Comparison of ENCODE assay signal across 8 cellular contexts in the genomic region with DNA sequence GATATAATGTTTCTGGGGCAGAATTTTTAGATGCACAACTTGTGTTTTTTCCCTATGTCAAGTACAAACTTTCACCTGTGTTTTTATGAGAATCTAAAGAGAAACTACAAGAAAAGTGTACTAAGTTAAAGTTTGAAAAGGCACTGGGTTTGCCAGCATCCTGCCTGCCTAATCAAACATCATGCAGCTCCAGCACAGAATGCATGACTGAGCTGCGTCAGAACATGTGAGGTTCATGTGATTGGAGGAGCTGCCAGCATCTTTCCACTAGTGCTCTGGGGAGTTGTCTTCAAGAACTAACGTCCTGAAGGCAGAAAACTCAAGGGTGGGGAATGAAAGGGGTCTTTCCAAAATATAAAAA. TPM values are rescaled to one million over a fixed set of nuclear protein-coding genes. Genes with fewer than 3 reads are reported as not detected.
DNase-seq lines count a peak whose midpoint lies in the region; ATAC-seq, FAIRE-seq and TF ChIP-seq lines count a peak whose summit lies in the region.

No MANE protein-coding gene starts in this region.

- H3K79me2 ChIP-seq in Loucy (ENCODE audit: insufficient read depth, low read length) = no peaks in the 10 kb centered on the region

- no peaks in the 10 kb centered on the region for H3F3A ChIP-seq in Loucy (ENCODE audit: low read depth)

- H3K36me3 ChIP-seq in Loucy (ENCODE audit: insufficient read depth, low read length) (no peaks in the 10 kb centered on the region), bronchial epithelial cell (ENCODE audit: control insufficient read depth, insufficient read depth, low read length) (no peaks in the 10 kb centered on the region), colonic mucosa (no peaks in the 10 kb centered on the region)

- peaks cover 2 to 5% of the 10 kb centered on the region in 2 donors for H3K4me1 Mint-ChIP-seq in immature natural killer cell

- H2AFZ ChIP-seq in Loucy (ENCODE audit: low read length) = peak overlapping the region; percentile 42; the same call in 1 of the 2 replicates

- H3K9me2 ChIP-seq in Loucy (replicated peaks; ENCODE audit: low read depth, low read length) = no peaks in the 10 kb centered on the region

- intact Hi-C loops in colonic mucosa (cut with DNase I) = no loop called here

- no peak overlapping the region for H3K4me3 Mint-ChIP-seq in immature natural killer cell

- FAIRE-seq in GM12891 (lab: Jason Lieb, UNC) (peak; percentile 87), bronchial epithelial cell (lab: Jason Lieb, UNC) (no peak)

- H3K4me1 ChIP-seq in Loucy (ENCODE audit: insufficient read depth, low read length, poor library complexity, severe bottlenecking) (peaks cover 19% of the 10 kb centered on the region), colonic mucosa (no peaks in the 10 kb centered on the region)

- no peak for TF ChIP-seq POLR2A in GM12891 (IDR thresholded peaks at IDR 0.05; ENCODE audit: low read depth, low read length)

- H3K4me2 ChIP-seq in Loucy (ENCODE audit: low read depth, low read length, poor library complexity, severe bottlenecking) = no peak overlapping the region

- H3K27me3 Mint-ChIP-seq in immature natural killer cell (ENCODE audit: low read depth in 3 of 3) = peaks cover 0 to 2% (median 0%) of the 10 kb centered on the region in 3 donors

- H3K36me3 Mint-ChIP-seq in immature natural killer cell = no peaks in the 10 kb centered on the region

- H4K20me1 ChIP-seq in Loucy (ENCODE audit: insufficient read depth, low read length, poor library complexity, severe bottlenecking) = no peaks in the 10 kb centered on the region

- H3K4me3 ChIP-seq in Loucy (ENCODE audit: low read length, poor library complexity, severe bottlenecking) (no peak overlapping the region), bronchial epithelial cell (ENCODE audit: low read depth, low read length) (no peak overlapping the region), colonic mucosa (no peak overlapping the region)

- H3K9me3 ChIP-seq in Loucy (ENCODE audit: insufficient read depth, low read depth, low read length) (no peaks in the 10 kb centered on the region), colonic mucosa (no peaks in the 10 kb centered on the region)

- H3K27ac Mint-ChIP-seq in immature natural killer cell = no peak overlapping the region

- no peaks in the 10 kb centered on the region for H3K27me3 ChIP-seq in Loucy (ENCODE audit: insufficient read depth, low read length, poor library complexity, severe bottlenecking)
- no peaks in the 10 kb centered on the region for H3K27me3 ChIP-seq in bronchial epithelial cell (ENCODE audit: control insufficient read depth, insufficient read depth, low read length)
- no peaks in the 10 kb centered on the region for H3K27me3 ChIP-seq in colonic mucosa

- TF ChIP-seq CTCF in Loucy (conservative IDR thresholded peaks at IDR 0.05; ENCODE audit: low read length) = no peak
- no peak for TF ChIP-seq CTCF in bronchial epithelial cell (IDR thresholded peaks at IDR 0.05; ENCODE audit: insufficient read depth, low read length, severe bottlenecking)
- no peak for TF ChIP-seq CTCF in colonic mucosa (IDR thresholded peaks at IDR 0.05)

- H3K9me3 Mint-ChIP-seq in immature natural killer cell = no peaks in the 10 kb centered on the region

- ATAC-seq in GM21619 (IDR thresholded peaks at IDR 0.05; ENCODE audit: unreplicated experiment) = peak; percentile 43

- no peak overlapping the region for H3K27ac ChIP-seq in colonic mucosa

- no peak for DNase-seq in GM12891 (ENCODE audit: insufficient read length, low spot score)
- peak; percentile 57 for DNase-seq in bronchial epithelial cell (ENCODE audit: low read depth)
- DNase-seq in pons (ENCODE audit: low spot score) = peak; percentile 55
- DNase-seq in immature natural killer cell = no peak
- no peak for DNase-seq in colonic mucosa
- DNase-seq in NCI-H146 treated with DMSO at 0.1 percent for 48 hours (lab: John Stamatoyannopoulos, UW; ENCODE audit: unreplicated experiment) = no peak

- H3K9ac ChIP-seq in Loucy (ENCODE audit: low read depth, low read length, poor library complexity, severe bottlenecking) = no peak overlapping the region
- no peak overlapping the region for H3K9ac ChIP-seq in colonic mucosa (ENCODE audit: low read depth in 2 of 2, low read length in 2 of 2)

TF ChIP-seq in GM12891, 5 proteins besides CTCF, POLR2A, EP300 and RAD21:
- TF ChIP-seq TAF1 (IDR thresholded peaks at IDR 0.05; ENCODE audit: low read depth, low read length) (peak; percentile 70; the same call in 1 of the 2 replicates), PAX5 (IDR thresholded peaks at IDR 0.05; ENCODE audit: insufficient read depth, low read length, severe bottlenecking) (peak; percentile 13), SPI1 (IDR thresholded peaks at IDR 0.05; ENCODE audit: low read depth, low read length) (no peak), POU2F2 (IDR thresholded peaks at IDR 0.05; ENCODE audit: low read depth, low read length) (0 out of 2 replicates have a peak, but pooled peaks have one; percentile 12)

RNA-seq across cellular contexts. Expression of gene RIC1, which starts 46.1 kb away (rescaled TPM):
- 13.3 TPM for polyA plus RNA-seq in GM12891 (2012; ENCODE audit: low read depth, missing spikeins)
- total RNA-seq in bronchial epithelial cell (32.8 and 34.2 TPM in 2 replicates), colonic mucosa (10 to 100 TPM; 12.8 to 17.9 TPM)
- polyA plus RNA-seq in immature natural killer cell = 1 to 10 TPM; 4.9 to 6.3 (median 5.2) TPM

Comparison
In these comparisons a context has a peak if more than half of its experiments do, and no peak if none do; other contexts are left out.
1. DNase-seq: peak in bronchial epithelial cell (single experiment) and pons (single experiment); none in GM12891 (single experiment), immature natural killer cell (0 of 3), colonic mucosa (single experiment) and NCI-H146 treated with DMSO at 0.1 percent for 48 hours (single experiment).